10 cellular contexts compared by ENCODE assay signal in the genomic region with DNA sequence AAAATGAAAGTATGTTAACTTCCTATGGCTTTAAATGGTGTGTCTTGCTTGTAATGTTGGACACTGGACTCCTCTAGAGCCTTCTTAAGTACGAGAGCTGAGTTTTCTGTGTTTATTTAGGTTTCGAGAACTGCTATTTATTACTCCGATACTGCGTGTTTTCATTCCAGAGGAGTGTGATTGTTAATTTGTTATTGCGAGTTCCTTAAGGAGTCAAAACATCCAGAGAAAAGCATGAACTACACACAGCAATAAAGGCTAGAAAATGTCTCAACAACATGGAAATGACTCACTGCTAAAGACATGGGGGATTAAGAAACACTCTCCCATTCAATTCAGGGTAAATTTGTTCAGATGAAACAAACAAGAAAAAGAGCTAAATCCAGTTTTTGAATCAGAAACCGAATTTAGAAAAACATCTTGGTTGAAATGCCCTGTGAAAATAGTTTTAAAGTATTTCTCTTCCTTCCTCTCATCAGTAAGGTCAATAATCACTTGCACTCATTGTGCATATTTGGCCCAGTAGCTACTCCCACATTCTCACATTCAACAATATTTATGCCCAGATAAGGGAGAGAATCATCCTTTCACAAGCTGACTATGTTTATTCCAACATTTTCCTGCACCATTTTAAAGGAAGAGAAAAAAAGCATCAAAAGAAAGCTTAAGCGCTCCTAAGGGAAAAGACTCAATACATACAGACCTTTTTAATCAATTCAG. TPM values are rescaled to one million over a fixed set of nuclear protein-coding genes. Genes with fewer than 3 reads are reported as not detected.
DNase-seq lines count a peak whose midpoint lies in the region; ATAC-seq, FAIRE-seq and TF ChIP-seq lines count a peak whose summit lies in the region.
"Had no signal": no experiment of that assay in that cellular context is flagged by ENCODE, and none has a peak within 500 bp of the region (broad histone marks: within the 10 kb centered on the region; RNA-seq: fewer than 3 reads in every experiment).

No MANE protein-coding gene starts in this region.

- TF ChIP-seq EP300 in A549 (IDR thresholded peaks at IDR 0.05) = no peak

- H3K4me1 ChIP-seq in A549 = peaks cover 77% of the 10 kb centered on the region
- peaks cover 57% of the 10 kb centered on the region for H3K4me1 ChIP-seq in mucosa of stomach (ENCODE audit: control insufficient read depth, insufficient read depth, low read length)

- no peaks in the 10 kb centered on the region for H3K9me3 ChIP-seq in A549
- no peaks in the 10 kb centered on the region for H3K9me3 ChIP-seq in mucosa of stomach (ENCODE audit: control insufficient read depth, low read length)
- H3K9me3 ChIP-seq: MG63 had no signal

- CTCF ChIA-PET in A549 (lab: Yijun Ruan, JAX) = interaction anchor here (0.7 to 2.4 kb wide), 9 partner anchors 15 to 212 kb away, joined by 3 to 9 read pairs (median 3); partner anchors contain the start of gene ATXN1

- no peaks in the 10 kb centered on the region for H3K27me3 ChIP-seq in mucosa of stomach (ENCODE audit: control insufficient read depth, insufficient read depth, low read length)
- H3K27me3 ChIP-seq: MG63 had no signal

- peak overlapping the region; percentile 76 for H3K4me2 ChIP-seq in A549

- POLR2A ChIA-PET in A549 (lab: Yijun Ruan, JAX) = interaction anchor here (0.6 to 1.3 kb wide), 4 partner anchors 9 to 36 kb away, joined by 3 to 6 read pairs (median 4); partner anchors contain the start of gene ATXN1

- peak overlapping the region; percentile 14 for H3K9ac ChIP-seq in mucosa of stomach (ENCODE audit: low read length)

- no peak for FAIRE-seq in A549 (lab: Jason Lieb, UNC)

- 16% methylated on average over 7 of the region's 7 CpGs for WGBS in A549 (ENCODE audit: missing lambda C conversion rate)

- TF ChIP-seq CTCF in A549 (IDR thresholded peaks at IDR 0.05) = no peak

- H3K36me3 ChIP-seq in mucosa of stomach (ENCODE audit: control insufficient read depth, insufficient read depth, low read length) = no peaks in the 10 kb centered on the region
- H3K36me3 ChIP-seq: MG63 had no signal

- TF ChIP-seq POLR2A in A549 (IDR thresholded peaks at IDR 0.05; ENCODE audit: low read length) = no peak

- TF ChIP-seq RAD21 in A549 (conservative IDR thresholded peaks at IDR 0.05 in 1 of 2, IDR thresholded peaks at IDR 0.05 in 1 of 2) = no peak

- DNase-seq in A549 (ENCODE audit: low read depth in 1 of 2, low spot score in 1 of 2) (no peak), HT1080 (ENCODE audit: low read depth) (peak; percentile 74), dedifferentiated amniotic fluid mesenchymal stem cell (ENCODE audit: extremely low spot score) (peak; percentile 58), HK-2 (ENCODE audit: unreplicated experiment) (no peak), iPS-NIHi7 (ENCODE audit: extremely low spot score) (no peak), D341Med (ENCODE audit: low spot score) (no peak), mesenteric fat pad (ENCODE audit: low spot score) (no peak)
- DNase-seq: DND-41 had no signal

- H3K4me3 ChIP-seq in A549 (peak overlapping the region; percentile 16; the same call in 2 of the 3 replicates), mucosa of stomach (ENCODE audit: low read length) (no peak overlapping the region)
- H3K4me3 ChIP-seq: MG63 had no signal

- peak overlapping the region; percentile 69 to 87 for H3K27ac ChIP-seq in A549

- peak in 1 of 2 experiments; percentile 61; a peak in 3 of 6 replicates for ATAC-seq in A549

TF ChIP-seq in A549, 52 proteins besides CTCF, POLR2A, EP300 and RAD21:
- no peak for TF ChIP-seq CBX8 (IDR thresholded peaks at IDR 0.05)
- TF ChIP-seq EHF (CRISPR knock-in tag; IDR thresholded peaks at IDR 0.05) = no peak
- TF ChIP-seq JUNB (IDR thresholded peaks at IDR 0.05) = 0 out of 2 replicates have a peak, but pooled peaks have one; percentile 11
- no peak for TF ChIP-seq FOXS1 (CRISPR knock-in tag; IDR thresholded peaks at IDR 0.05)
- peak; percentile 42; the same call in 1 of the 2 replicates for TF ChIP-seq FOSL2 (IDR thresholded peaks at IDR 0.05)
- peak; percentile 72 for TF ChIP-seq FOSL2 (CRISPR knock-in tag; IDR thresholded peaks at IDR 0.05)
- peak; percentile 61 to 66; a peak in 1 of 4 replicates for TF ChIP-seq CEBPB (IDR thresholded peaks at IDR 0.05)

RNA-seq across cellular contexts. Expression of gene ATXN1, which starts 36.0 kb away (rescaled TPM):
- polyA plus RNA-seq in A549 (2011; rRNA removed) = 8.3 and 10.5 TPM in 2 replicates
- 1.9 and 3.4 TPM in 2 replicates for polyA plus RNA-seq in A549 (2012; cell fraction: cytosol; rRNA removed)
- polyA plus RNA-seq in A549 (2012; cell fraction: nucleus; rRNA removed) = 4.3 and 4.5 TPM in 2 replicates
- polyA plus RNA-seq in A549 (2017; fragmentation: RNase III; extraction: RNeasy Plus Mini Kit Qiagen cat#74134 plus additional on column Dnase treatment) = 2.2 to 3.1 TPM (median 2.9 TPM) in 3 replicates
- 22.8 and 27.3 TPM in 2 replicates for polyA minus RNA-seq in A549 (2011; rRNA and poly(A)+ RNA removed)
- total RNA-seq in HT1080 (2014; rRNA removed; shearing (Covaris generic)) = 10.3 and 10.4 TPM in 2 replicates
- 11.3 and 14.1 TPM in 2 replicates for polyA plus RNA-seq in HT1080 (2015; cell fraction: cytosol; rRNA removed)
- 26.6 and 27.5 TPM in 2 replicates for polyA plus RNA-seq in HT1080 (2015; cell fraction: nucleus; rRNA removed)
- total RNA-seq in mesenteric fat pad = 36.0 TPM

Comparison
In these comparisons a context has a peak if more than half of its experiments do, and no peak if none do; other contexts are left out.
1. DNase-seq: peak in HT1080 (single experiment) and dedifferentiated amniotic fluid mesenchymal stem cell (single experiment); none in A549 (0 of 2), HK-2 (single experiment), iPS-NIHi7 (single experiment), D341Med (single experiment) and mesenteric fat pad (single experiment).